8 cellular contexts compared by ENCODE assay signal in genomic region chr6:133951227-133951626, GRCh38. TPM values are rescaled to one million over a fixed set of nuclear protein-coding genes. Genes with fewer than 3 reads are reported as not detected.
DNase-seq lines count a peak whose midpoint lies in the region; ATAC-seq and TF ChIP-seq lines count a peak whose summit lies in the region.

No MANE protein-coding gene starts in this region.

- no peaks in the 10 kb centered on the region for H3K9me3 Mint-ChIP-seq in central memory CD8-positive, alpha-beta T cell
- no peaks in the 10 kb centered on the region for H3K9me3 Mint-ChIP-seq in naive B cell

- ATAC-seq in central memory CD8-positive, alpha-beta T cell (replicated peaks; ENCODE audit: extremely low read depth, poor library complexity, severe bottlenecking), result no peak
- no peak for ATAC-seq in naive B cell (ENCODE audit: low read depth in 2 of 2)

- H3K36me3 Mint-ChIP-seq in central memory CD8-positive, alpha-beta T cell (ENCODE audit: insufficient read depth), result peaks cover 7% of the 10 kb centered on the region
- no peaks in the 10 kb centered on the region for H3K36me3 Mint-ChIP-seq in naive B cell

- TF ChIP-seq CTCF in AG04449 (IDR thresholded peaks at IDR 0.05; ENCODE audit: insufficient read depth, low read length, missing control alignments), result no peak
- TF ChIP-seq CTCF in GM13977 (IDR thresholded peaks at IDR 0.05; ENCODE audit: extremely low read depth, insufficient read depth, missing control alignments), result no peak

- DNase-seq in AG04449 (ENCODE audit: low read depth, low spot score) (no peak), naive B cell (no peak), GM13977 (ENCODE audit: low spot score) (no peak), T1000 (lab: John Stamatoyannopoulos, UW) (no peak), KBM-7 (no peak), T-helper 9 cell (no peak)
- DNase-seq in Jurkat, Clone E6-1 (ENCODE audit: low read depth, low spot score), result no peak
- no peak for DNase-seq in central memory CD8-positive, alpha-beta T cell (ENCODE audit: low spot score in 2 of 2)

- H3K4me3 Mint-ChIP-seq in central memory CD8-positive, alpha-beta T cell, result peak overlapping the region; percentile 98
- peak overlapping the region; percentile 96 to 100 (median 98) for H3K4me3 Mint-ChIP-seq in naive B cell

- H3K27me3 Mint-ChIP-seq in central memory CD8-positive, alpha-beta T cell, result peaks cover 3% of the 10 kb centered on the region
- H3K27me3 Mint-ChIP-seq in naive B cell, result no peaks in the 10 kb centered on the region

- POLR2A ChIA-PET in AG04449 (lab: Yijun Ruan, JAX), result no interaction called here

- peak overlapping the region; percentile 82 for H3K4me3 ChIP-seq in AG04449 (ENCODE audit: low read depth, low read length)
- H3K4me3 ChIP-seq in Jurkat, Clone E6-1 (ENCODE audit: low read length), result peak overlapping the region; percentile 72

- in situ Hi-C loops in GM13977 (cut with MboI; ENCODE audit: low pct_unique_long_range_greater_than_20kb, low sequenced_read_pairs, unreplicated experiment), result no loop called here
- in situ Hi-C loops in KBM-7 (cut with MboI; ENCODE audit: low pct_unique_long_range_greater_than_20kb, low sequenced_read_pairs), result no loop called here

- peaks cover 32% of the 10 kb centered on the region for H3K4me1 Mint-ChIP-seq in central memory CD8-positive, alpha-beta T cell
- peaks cover 28 to 31% (median 31%) of the 10 kb centered on the region in 3 donors for H3K4me1 Mint-ChIP-seq in naive B cell

- peak overlapping the region; percentile 91 for H3K27ac Mint-ChIP-seq in central memory CD8-positive, alpha-beta T cell (ENCODE audit: low read depth)
- H3K27ac Mint-ChIP-seq in naive B cell, result peak overlapping the region; percentile 81 to 98 (median 90)

- CTCF ChIA-PET in AG04449 (lab: Yijun Ruan, JAX), result interaction anchor here (0.8 to 5.9 kb wide), 9 partner anchors 10 to 146 kb away, joined by 3 to 40 read pairs (median 6); no protein-coding TSS in a partner anchor

RNA-seq across cellular contexts. Expression of gene TBPL1, which starts 1.8 kb away (rescaled TPM):
- polyA plus RNA-seq in Jurkat, Clone E6-1 (2012; ENCODE audit: insufficient read depth, insufficient read length), result 39.3 TPM
- 100 to 1,000 TPM in 1 of 6 donors, 10 to 100 TPM in 5; 64.4 to 100 (median 76.7) TPM for polyA plus RNA-seq in naive B cell (ENCODE audit: low read depth in 6 of 6)
